1 cellular context compared by ENCODE assay signal in genomic region chr18:22203892-22204536, GRCh38.
TF ChIP-seq lines count a peak whose summit lies in the region.

No MANE protein-coding gene starts in this region.

TF ChIP-seq in WTC11, 78 proteins besides CTCF, POLR2A, EP300 and RAD21 (continued from another document):
- TF ChIP-seq ZMAT4 (CRISPR knock-in tag; IDR thresholded peaks at IDR 0.05) (no peak), NFE2L1 (CRISPR knock-in tag; IDR thresholded peaks at IDR 0.05) (no peak)
- TF ChIP-seq, protein P1, sequence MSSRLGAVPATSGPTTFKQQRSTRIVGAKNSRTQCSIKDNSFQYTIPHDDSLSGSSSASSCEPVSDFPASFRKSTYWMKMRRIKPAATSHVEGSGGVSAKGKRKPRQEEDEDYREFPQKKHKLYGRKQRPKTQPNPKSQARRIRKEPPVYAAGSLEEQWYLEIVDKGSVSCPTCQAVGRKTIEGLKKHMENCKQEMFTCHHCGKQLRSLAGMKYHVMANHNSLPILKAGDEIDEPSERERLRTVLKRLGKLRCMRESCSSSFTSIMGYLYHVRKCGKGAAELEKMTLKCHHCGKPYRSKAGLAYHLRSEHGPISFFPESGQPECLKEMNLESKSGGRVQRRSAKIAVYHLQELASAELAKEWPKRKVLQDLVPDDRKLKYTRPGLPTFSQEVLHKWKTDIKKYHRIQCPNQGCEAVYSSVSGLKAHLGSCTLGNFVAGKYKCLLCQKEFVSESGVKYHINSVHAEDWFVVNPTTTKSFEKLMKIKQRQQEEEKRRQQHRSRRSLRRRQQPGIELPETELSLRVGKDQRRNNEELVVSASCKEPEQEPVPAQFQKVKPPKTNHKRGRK (CRISPR knock-in tag; IDR thresholded peaks at IDR 0.05; ENCODE audit: borderline replicate concordance) = peak; percentile 14; the same call in 1 of the 2 replicates
TF ChIP-seq in WTC11: peak in this region for 1.
